18 cellular contexts compared by ENCODE assay signal in the genomic region with DNA sequence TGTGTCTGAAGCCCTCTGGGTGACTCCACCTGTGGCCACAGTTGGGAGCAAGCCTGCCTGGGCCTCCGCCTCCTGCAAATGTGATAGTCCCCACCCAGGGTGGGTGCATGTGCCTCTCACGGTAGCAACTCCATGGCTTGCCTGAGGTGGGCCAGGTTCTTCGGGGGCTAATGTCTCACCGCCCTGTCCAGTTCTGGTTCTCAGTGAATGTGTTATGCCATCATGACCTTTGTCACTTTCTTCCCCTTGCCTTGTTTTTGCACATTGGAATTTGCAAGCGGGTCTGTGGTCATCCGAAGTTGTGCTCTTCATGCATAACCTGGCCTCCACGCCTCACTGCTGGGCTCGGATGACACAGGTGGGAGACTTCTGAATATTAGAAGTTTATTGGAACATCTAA. TPM values are rescaled to one million over a fixed set of nuclear protein-coding genes. Genes with fewer than 3 reads are reported as not detected.
"Had no signal": no experiment of that assay in that cellular context is flagged by ENCODE, and none has a peak within 500 bp of the region (broad histone marks: within the 10 kb centered on the region; RNA-seq: fewer than 3 reads in every experiment).

No MANE protein-coding gene starts in this region.

- H3K9me3 Mint-ChIP-seq: immature natural killer cell; stimulated activated naive B cell treated with anti-CD40 and anti-IgM and Interleukin-4, amounts not matched to agents 10 μg/mL and 1 μg/mL and 100 μg/mL, for 72 hours had no signal

- H3K27ac Mint-ChIP-seq: immature natural killer cell; stimulated activated naive B cell treated with anti-CD40 and anti-IgM and Interleukin-4, amounts not matched to agents 10 μg/mL and 1 μg/mL and 100 μg/mL, for 72 hours; stimulated activated naive CD8-positive, alpha-beta T cell treated with anti-CD3 and anti-CD28 coated beads, Interleukin-15, amount 100 ng/mL, for 72 hours had no signal

- H3K4me3 ChIP-seq: coronary artery, heart right ventricle, mucosa of descending colon, sigmoid colon, skin epidermis, thoracic aorta, transverse colon had no signal

- H3K9me3 ChIP-seq: heart right ventricle, mucosa of descending colon, sigmoid colon, thoracic aorta, transverse colon had no signal

- H3K27me3 ChIP-seq: sigmoid colon, transverse colon had no signal

- H3K4me1 Mint-ChIP-seq: immature natural killer cell; naive thymus-derived CD8-positive, alpha-beta T cell; stimulated activated naive B cell treated with anti-CD40 and anti-IgM and Interleukin-4, amounts not matched to agents 10 μg/mL and 1 μg/mL and 100 μg/mL, for 72 hours had no signal

- H3K36me3 ChIP-seq: heart right ventricle, sigmoid colon, thoracic aorta, transverse colon had no signal

- H3K27ac ChIP-seq: coronary artery, heart right ventricle, sigmoid colon, skin epidermis, thoracic aorta, transverse colon had no signal

- ATAC-seq: esophagus mucosa; heart right ventricle; left cardiac atrium; mucosa of descending colon; naive thymus-derived CD8-positive, alpha-beta T cell; stimulated activated naive B cell treated with anti-CD40 and anti-IgM and Interleukin-4, amounts not matched to agents 10 μg/mL and 1 μg/mL and 100 μg/mL, for 72 hours; stimulated activated naive CD8-positive, alpha-beta T cell treated with anti-CD3 and anti-CD28 coated beads, Interleukin-15, amount 100 ng/mL, for 72 hours had no signal

- DNase-seq: effector CD4-positive, alpha-beta T cell; heart right ventricle; immature natural killer cell; left cardiac atrium; mammary epithelial cell; mucosa of descending colon; naive thymus-derived CD8-positive, alpha-beta T cell; sigmoid colon; stimulated activated CD4-positive, alpha-beta T cell treated with anti-CD3 and anti-CD28 coated beads, Interleukin-2, amount 100 ng/mL, for 24 hours; stimulated activated CD4-positive, alpha-beta T cell treated with anti-CD3 and anti-CD28 coated beads, Interleukin-4, amount 100 ng/mL, for 4 hours; stimulated activated naive B cell treated with anti-CD40 and anti-IgM and Interleukin-4, amounts not matched to agents 10 μg/mL and 1 μg/mL and 100 μg/mL, for 72 hours; stimulated activated naive CD8-positive, alpha-beta T cell treated with anti-CD3 and anti-CD28 coated beads, Interleukin-15, amount 100 ng/mL, for 72 hours; transverse colon had no signal

- H3K4me3 Mint-ChIP-seq: immature natural killer cell; naive thymus-derived CD8-positive, alpha-beta T cell; neural crest cell; stimulated activated naive B cell treated with anti-CD40 and anti-IgM and Interleukin-4, amounts not matched to agents 10 μg/mL and 1 μg/mL and 100 μg/mL, for 72 hours; stimulated activated naive CD8-positive, alpha-beta T cell treated with anti-CD3 and anti-CD28 coated beads, Interleukin-15, amount 100 ng/mL, for 72 hours had no signal

- H3K36me3 Mint-ChIP-seq: immature natural killer cell; naive thymus-derived CD8-positive, alpha-beta T cell; stimulated activated naive B cell treated with anti-CD40 and anti-IgM and Interleukin-4, amounts not matched to agents 10 μg/mL and 1 μg/mL and 100 μg/mL, for 72 hours had no signal

- H3K4me1 ChIP-seq: heart right ventricle, sigmoid colon, transverse colon had no signal

RNA-seq across cellular contexts. Expression of a gene that starts 39.7 kb away (rescaled TPM):
- total RNA-seq: naive thymus-derived CD8-positive, alpha-beta T cell had no signal
- polyA plus RNA-seq: immature natural killer cell; naive thymus-derived CD8-positive, alpha-beta T cell had no signal
